ENCODE assay signal across 9 cellular contexts in the genomic region with DNA sequence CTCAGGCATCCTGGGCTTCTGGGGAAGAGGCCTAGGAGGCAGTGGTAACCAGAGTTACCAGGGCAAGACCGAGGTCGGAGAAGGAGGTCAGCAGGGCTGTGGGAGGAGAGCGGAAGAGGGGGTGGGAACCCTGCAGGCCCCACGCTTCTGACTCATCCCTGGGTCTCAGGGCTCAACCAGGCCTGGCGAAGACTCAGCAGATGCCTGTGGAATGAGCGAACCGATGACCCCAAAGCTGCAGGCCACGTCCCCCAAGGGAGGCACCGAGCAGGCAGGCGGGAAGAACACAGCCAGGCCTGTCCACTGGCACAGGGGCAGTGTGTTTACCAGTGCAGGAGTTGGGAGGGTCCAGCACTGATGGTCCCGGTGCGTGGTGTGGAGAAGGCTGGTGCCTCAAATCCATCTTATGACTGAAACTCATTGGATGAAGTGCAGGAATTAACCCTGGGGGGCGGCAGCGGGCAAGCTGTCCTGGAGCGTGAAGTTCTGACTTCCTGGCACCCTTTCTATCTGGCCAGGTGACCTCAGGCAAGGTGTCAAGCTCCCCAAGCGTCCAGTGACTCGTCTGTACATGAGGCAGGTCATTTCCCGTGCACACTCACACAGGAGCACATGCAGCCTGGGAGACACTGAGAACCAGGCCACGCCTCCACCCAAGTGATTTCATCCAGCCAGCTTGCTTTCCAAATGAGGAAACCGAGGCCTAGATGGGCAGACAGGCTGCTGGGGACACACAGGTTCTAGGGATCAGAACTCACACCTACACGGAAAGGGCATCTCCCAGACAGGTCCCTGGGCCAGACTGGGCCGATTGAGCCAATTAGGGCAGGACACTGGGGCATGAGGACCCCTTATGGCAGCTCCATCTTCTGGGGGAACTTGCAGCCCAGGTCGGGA.
A peak's percentile ranks its signal among the peaks of the same experiment; 100 is the strongest.
DNase-seq lines count a peak whose midpoint lies in the region; TF ChIP-seq lines count a peak whose summit lies in the region.
"Had no signal": no experiment of that assay in that cellular context is flagged by ENCODE, and none has a peak within 500 bp of the region (broad histone marks: within the 10 kb centered on the region; RNA-seq: fewer than 3 reads in every experiment).

No MANE protein-coding gene starts in this region.

- H3K4me1 ChIP-seq in HEK293 (ENCODE audit: control insufficient read depth, insufficient read depth, low read length) (no peaks in the 10 kb centered on the region), suprapubic skin (peaks cover 41% of the 10 kb centered on the region)

- H3K36me3 ChIP-seq in HEK293 (ENCODE audit: control insufficient read depth in 2 of 2, insufficient read depth in 1 of 2, low read length in 2 of 2) (no peaks in the 10 kb centered on the region), suprapubic skin (no peaks in the 10 kb centered on the region)

- 63 to 72% methylated on average over 22 to 23 of the region's 23 CpGs for WGBS in lower leg skin, 2 donors
- WGBS in suprapubic skin, result 61% methylated on average over 15 of the region's 23 CpGs

- DNase-seq in dedifferentiated amniotic fluid mesenchymal stem cell (ENCODE audit: extremely low spot score) (peak; percentile 75), lower leg skin (ENCODE audit: low spot score in 2 of 2) (peak; percentile 71 to 96), suprapubic skin (ENCODE audit: low spot score in 2 of 2) (peak; percentile 92 to 94), NCI-H1105 (lab: John Stamatoyannopoulos, UW) (no peak), erythroblast (lab: John Stamatoyannopoulos, UW) (no peak), G401 (ENCODE audit: low spot score) (no peak), NCI-H187 (lab: John Stamatoyannopoulos, UW) (no peak)
- DNase-seq: SIG-M5 had no signal

- TF ChIP-seq POLR2A in lower leg skin (IDR thresholded peaks at IDR 0.05), result no peak
- no peak for TF ChIP-seq POLR2A in suprapubic skin (IDR thresholded peaks at IDR 0.05)
- TF ChIP-seq POLR2A in erythroblast (IDR thresholded peaks at IDR 0.05; ENCODE audit: low read length), result no peak

- H3K4me3 ChIP-seq in HEK293 (ENCODE audit: low read depth, low read length) (no peak overlapping the region), lower leg skin (ENCODE audit: low read depth, poor library complexity, severe bottlenecking) (no peak overlapping the region), suprapubic skin (no peak overlapping the region)

- no peak for TF ChIP-seq CTCF in HEK293 (tag by site-specific recombination; IDR thresholded peaks at IDR 0.05)
- no peak for TF ChIP-seq CTCF in lower leg skin (IDR thresholded peaks at IDR 0.05)
- TF ChIP-seq CTCF in suprapubic skin (IDR thresholded peaks at IDR 0.05), result no peak

- POLR2A ChIA-PET in HEK293 (lab: Yijun Ruan, JAX), result no interaction called here

- intact Hi-C loops in lower leg skin (cut with DNase I; ENCODE audit: low total_unique reads), result no loop called here

- no peaks in the 10 kb centered on the region for H3K27me3 ChIP-seq in suprapubic skin

- TF ChIP-seq EP300 in suprapubic skin (IDR thresholded peaks at IDR 0.05), result no peak

- no peaks in the 10 kb centered on the region for H3K9me3 ChIP-seq in HEK293 (ENCODE audit: control insufficient read depth, insufficient read depth, low read depth, low read length)
- H3K9me3 ChIP-seq in suprapubic skin, result no peaks in the 10 kb centered on the region

- H3K27ac ChIP-seq in HEK293 (ENCODE audit: extremely low read depth, low read depth, low read length) (no peak overlapping the region), suprapubic skin (peak overlapping the region; percentile 80)

- CTCF ChIA-PET in HEK293 (lab: Yijun Ruan, JAX), result interaction anchor here (0.6 kb wide), 2 partner anchors 195 to 686 kb away, joined by 3 to 4 read pairs; a partner anchor contains a TSS

- in situ Hi-C loops in G401 (cut with HindIII; ENCODE audit: low sequenced_read_pairs), result no loop called here

TF ChIP-seq in HEK293, 187 proteins besides CTCF, POLR2A, EP300 and RAD21:
- TF ChIP-seq ZNF121 (tag by site-specific recombination; IDR thresholded peaks at IDR 0.05), result no peak
- TF ChIP-seq, protein P1, sequence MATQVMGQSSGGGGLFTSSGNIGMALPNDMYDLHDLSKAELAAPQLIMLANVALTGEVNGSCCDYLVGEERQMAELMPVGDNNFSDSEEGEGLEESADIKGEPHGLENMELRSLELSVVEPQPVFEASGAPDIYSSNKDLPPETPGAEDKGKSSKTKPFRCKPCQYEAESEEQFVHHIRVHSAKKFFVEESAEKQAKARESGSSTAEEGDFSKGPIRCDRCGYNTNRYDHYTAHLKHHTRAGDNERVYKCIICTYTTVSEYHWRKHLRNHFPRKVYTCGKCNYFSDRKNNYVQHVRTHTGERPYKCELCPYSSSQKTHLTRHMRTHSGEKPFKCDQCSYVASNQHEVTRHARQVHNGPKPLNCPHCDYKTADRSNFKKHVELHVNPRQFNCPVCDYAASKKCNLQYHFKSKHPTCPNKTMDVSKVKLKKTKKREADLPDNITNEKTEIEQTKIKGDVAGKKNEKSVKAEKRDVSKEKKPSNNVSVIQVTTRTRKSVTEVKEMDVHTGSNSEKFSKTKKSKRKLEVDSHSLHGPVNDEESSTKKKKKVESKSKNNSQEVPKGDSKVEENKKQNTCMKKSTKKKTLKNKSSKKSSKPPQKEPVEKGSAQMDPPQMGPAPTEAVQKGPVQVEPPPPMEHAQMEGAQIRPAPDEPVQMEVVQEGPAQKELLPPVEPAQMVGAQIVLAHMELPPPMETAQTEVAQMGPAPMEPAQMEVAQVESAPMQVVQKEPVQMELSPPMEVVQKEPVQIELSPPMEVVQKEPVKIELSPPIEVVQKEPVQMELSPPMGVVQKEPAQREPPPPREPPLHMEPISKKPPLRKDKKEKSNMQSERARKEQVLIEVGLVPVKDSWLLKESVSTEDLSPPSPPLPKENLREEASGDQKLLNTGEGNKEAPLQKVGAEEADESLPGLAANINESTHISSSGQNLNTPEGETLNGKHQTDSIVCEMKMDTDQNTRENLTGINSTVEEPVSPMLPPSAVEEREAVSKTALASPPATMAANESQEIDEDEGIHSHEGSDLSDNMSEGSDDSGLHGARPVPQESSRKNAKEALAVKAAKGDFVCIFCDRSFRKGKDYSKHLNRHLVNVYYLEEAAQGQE (tag by site-specific recombination; IDR thresholded peaks at IDR 0.05), result no peak
- TF ChIP-seq IKZF3 (tag by site-specific recombination; IDR thresholded peaks at IDR 0.05), result no peak
- TF ChIP-seq ZNF701 (tag by site-specific recombination; IDR thresholded peaks at IDR 0.05), result no peak
- TF ChIP-seq EGR2 (tag by site-specific recombination; IDR thresholded peaks at IDR 0.05; ENCODE audit: low read depth), result peak; percentile 17; the same call in 1 of the 2 replicates
- no peak for TF ChIP-seq ZNF426 (tag by site-specific recombination; IDR thresholded peaks at IDR 0.05)
TF ChIP-seq in HEK293: peak in this region for 1.

Comparison
In these comparisons a context has a peak if more than half of its experiments do, and no peak if none do; other contexts are left out.
1. DNase-seq: peak in dedifferentiated amniotic fluid mesenchymal stem cell (single experiment), lower leg skin (2 of 2) and suprapubic skin (2 of 2); none in NCI-H1105 (single experiment), erythroblast (0 of 2), G401 (single experiment) and NCI-H187 (0 of 2).